Comparison of ENCODE assay signal across 16 cellular contexts in the genomic region with DNA sequence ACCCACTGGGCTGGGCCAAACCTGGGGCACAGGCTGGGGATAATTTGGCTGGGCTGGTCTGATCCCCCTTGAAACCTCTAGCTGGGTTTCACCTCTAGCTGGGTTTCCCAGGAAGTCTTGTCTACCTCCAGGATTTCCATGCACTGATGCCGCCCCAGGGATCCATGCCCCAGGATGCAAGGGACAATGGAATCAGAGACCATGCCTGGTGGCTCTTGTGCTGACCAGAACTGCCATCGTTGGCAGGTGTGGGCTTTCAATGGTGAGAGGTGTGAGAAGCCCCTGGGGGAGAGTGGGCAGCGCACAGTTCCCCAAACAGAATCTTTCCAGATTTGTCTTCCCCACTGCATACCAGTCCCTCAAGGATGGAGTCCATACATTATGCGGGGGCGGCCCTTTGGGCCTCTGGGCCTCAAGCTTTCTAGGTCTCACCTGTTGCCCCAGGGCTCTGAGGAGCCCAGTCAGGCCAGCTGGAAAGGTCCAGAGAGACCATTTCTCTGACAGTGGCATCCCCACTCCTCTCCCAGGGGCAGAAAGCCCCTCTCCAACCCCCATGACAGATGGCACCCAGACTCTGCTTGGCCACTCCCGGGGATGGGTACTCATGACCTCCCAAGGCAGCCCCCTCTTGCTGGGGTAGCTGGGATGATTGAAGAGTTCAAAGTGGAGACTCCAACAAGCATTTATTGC. TPM values are rescaled to one million over a fixed set of nuclear protein-coding genes. Genes with fewer than 3 reads are reported as not detected.
DNase-seq lines count a peak whose midpoint lies in the region; ATAC-seq and TF ChIP-seq lines count a peak whose summit lies in the region.
"Had no signal": no experiment of that assay in that cellular context is flagged by ENCODE, and none has a peak within 500 bp of the region (broad histone marks: within the 10 kb centered on the region; RNA-seq: fewer than 3 reads in every experiment).

No MANE protein-coding gene starts in this region.

- no peak for ATAC-seq in GM21360 (IDR thresholded peaks at IDR 0.05; ENCODE audit: unreplicated experiment)
- no peak for ATAC-seq in upper lobe of left lung (ENCODE audit: low FRiP score in 2 of 2)
- ATAC-seq in HG02981 (IDR thresholded peaks at IDR 0.05; ENCODE audit: unreplicated experiment) = no peak
- ATAC-seq: HCT116 had no signal

- intact Hi-C loops in breast epithelium (cut with DNase I; ENCODE audit: low total_unique reads) = no loop called here
- intact Hi-C loops in mammary epithelial cell (cut with micrococcal nuclease) = no loop called here

- peaks cover 17% of the 10 kb centered on the region for H3K27me3 Mint-ChIP-seq in neural crest cell (ENCODE audit: low read depth)

- H3K4me2 ChIP-seq in mammary epithelial cell (ENCODE audit: insufficient read depth, low read depth, low read length) = no peak overlapping the region
- H3K4me2 ChIP-seq: BLaER1 had no signal

- H3K27ac ChIP-seq in breast epithelium (peak overlapping the region; percentile 92 to 94), mammary epithelial cell (ENCODE audit: insufficient read depth, low read depth, low read length) (no peak overlapping the region), tibial nerve (peak overlapping the region in 3 of 4 donors; percentile 37 to 80 (median 69)), upper lobe of left lung (no peak overlapping the region)
- H3K27ac ChIP-seq: 22Rv1, BLaER1, GM23248, HL-60 had no signal

- H3K79me2 ChIP-seq in mammary epithelial cell (ENCODE audit: insufficient read depth, low read length) = no peaks in the 10 kb centered on the region

- no peak for TF ChIP-seq POLR2A in breast epithelium (IDR thresholded peaks at IDR 0.05)
- TF ChIP-seq POLR2A in tibial nerve (IDR thresholded peaks at IDR 0.05) = no peak
- no peak for TF ChIP-seq POLR2A in upper lobe of left lung (IDR thresholded peaks at IDR 0.05)

- no peaks in the 10 kb centered on the region for H3K27me3 ChIP-seq in breast epithelium
- H3K27me3 ChIP-seq in mammary epithelial cell (ENCODE audit: insufficient read depth, low read length) = no peaks in the 10 kb centered on the region
- H3K27me3 ChIP-seq in tibial nerve = no peaks in the 10 kb centered on the region
- H3K27me3 ChIP-seq in upper lobe of left lung = peaks cover 0 to 9% (median 4%) of the 10 kb centered on the region in 4 donors

- dilution Hi-C loops in mammary epithelial cell (cut with HindIII; ENCODE audit: low sequenced_read_pairs) = no loop called here

- no peak for TF ChIP-seq CTCF in breast epithelium (IDR thresholded peaks at IDR 0.05)
- no peak for TF ChIP-seq CTCF in mammary epithelial cell (conservative IDR thresholded peaks at IDR 0.05 in 1 of 2, IDR thresholded peaks at IDR 0.05 in 1 of 2; ENCODE audit: extremely low read depth in 1 of 2, insufficient read depth in 1 of 2, low read depth in 1 of 2, low read length in 2 of 2)
- no peak for TF ChIP-seq CTCF in neural crest cell (conservative IDR thresholded peaks at IDR 0.05)
- no peak for TF ChIP-seq CTCF in tibial nerve (IDR thresholded peaks at IDR 0.05)
- no peak for TF ChIP-seq CTCF in upper lobe of left lung (IDR thresholded peaks at IDR 0.05)

- H3K4me1 ChIP-seq in breast epithelium (peaks cover 8 to 40% of the 10 kb centered on the region in 2 donors), mammary epithelial cell (ENCODE audit: insufficient read depth, low read length) (peaks cover 16% of the 10 kb centered on the region), tibial nerve (peaks cover 0 to 85% (median 53%) of the 10 kb centered on the region in 4 donors), upper lobe of left lung (peaks cover 8 to 16% (median 11%) of the 10 kb centered on the region in 4 donors)

- H3K4me3 ChIP-seq in breast epithelium (no peak overlapping the region), mammary epithelial cell (replicated peaks in 1 of 3; ENCODE audit: insufficient read depth in 1 of 3, low read depth in 2 of 3, low read length in 3 of 3) (no peak overlapping the region), tibial nerve (no peak overlapping the region), upper lobe of left lung (no peak overlapping the region)
- H3K4me3 ChIP-seq: BLaER1, GM23248 had no signal

- CTCF ChIA-PET in mammary epithelial cell (lab: Charles Lee; ENCODE audit: low non-redundant PET) = no interaction called here

- no peak overlapping the region for H3K9ac ChIP-seq in mammary epithelial cell (ENCODE audit: insufficient read depth, low read length)
- H3K9ac ChIP-seq: BLaER1, GM23248 had no signal

- H3K4me3 Mint-ChIP-seq in neural crest cell = no peak overlapping the region
- H3K4me3 Mint-ChIP-seq: CD8-positive, alpha-beta memory T cell had no signal

- in situ Hi-C loops in mammary epithelial cell (cut with MboI; ENCODE audit: low sequenced_read_pairs in 2 of 2) = no loop called here

- H2AFZ ChIP-seq in mammary epithelial cell (ENCODE audit: low read depth, low read length) = no peak overlapping the region
- H2AFZ ChIP-seq: GM23248 had no signal

- peaks cover 67% of the 10 kb centered on the region for H3K4me1 Mint-ChIP-seq in neural crest cell

- no peaks in the 10 kb centered on the region for H4K20me1 ChIP-seq in mammary epithelial cell (ENCODE audit: insufficient read depth, low read length)

- no TSS peak for BruUV-seq in mammary epithelial cell (replicated peaks; lab: Mats Ljungman, UMichigan)

- H3K9me3 ChIP-seq in breast epithelium (no peaks in the 10 kb centered on the region), mammary epithelial cell (replicated peaks; ENCODE audit: insufficient read depth, low read length) (no peaks in the 10 kb centered on the region), tibial nerve (no peaks in the 10 kb centered on the region), upper lobe of left lung (no peaks in the 10 kb centered on the region)
- H3K9me3 ChIP-seq: BLaER1 had no signal

- H3K36me3 Mint-ChIP-seq in neural crest cell (ENCODE audit: low read depth) = no peaks in the 10 kb centered on the region
- H3K36me3 Mint-ChIP-seq: CD8-positive, alpha-beta memory T cell had no signal

- H3K27ac Mint-ChIP-seq in neural crest cell (ENCODE audit: unreplicated experiment) = peak overlapping the region; percentile 19
- H3K27ac Mint-ChIP-seq: CD8-positive, alpha-beta memory T cell had no signal

- TF ChIP-seq EP300 in tibial nerve (IDR thresholded peaks at IDR 0.05) (no peak), upper lobe of left lung (IDR thresholded peaks at IDR 0.05) (no peak)

- 87% methylated on average over 4 of the region's 6 CpGs for WGBS in mammary epithelial cell (ENCODE audit: low coverage, missing lambda C conversion rate)
- WGBS in tibial nerve, 2 donors = 74 to 75% methylated on average over 6 of the region's 6 CpGs
- WGBS in upper lobe of left lung, 2 donors = 95 to 100% methylated on average over 3 to 5 of the region's 6 CpGs

- H3K36me3 ChIP-seq in breast epithelium = no peaks in the 10 kb centered on the region
- no peaks in the 10 kb centered on the region for H3K36me3 ChIP-seq in mammary epithelial cell (ENCODE audit: insufficient read depth, low read length)
- no peaks in the 10 kb centered on the region for H3K36me3 ChIP-seq in tibial nerve
- no peaks in the 10 kb centered on the region for H3K36me3 ChIP-seq in upper lobe of left lung
- H3K36me3 ChIP-seq: BLaER1 had no signal

- DNase-seq in breast epithelium (ENCODE audit: low spot score in 2 of 2) = no peak
- DNase-seq in mammary epithelial cell = no peak
- DNase-seq in islet precursor cell = peak; percentile 45
- no peak for DNase-seq in neural crest cell (ENCODE audit: low read depth, low spot score)
- DNase-seq in tibial nerve (ENCODE audit: low spot score in 2 of 2) = no peak
- no peak for DNase-seq in upper lobe of left lung
- DNase-seq: AML-193, DMS53, GM23248 had no signal

- H3K9me3 Mint-ChIP-seq in neural crest cell = no peaks in the 10 kb centered on the region
- H3K9me3 Mint-ChIP-seq: CD8-positive, alpha-beta memory T cell had no signal

RNA-seq across cellular contexts. Expression of a gene that starts 35.4 kb away (rescaled TPM):
- total RNA-seq in breast epithelium (10 to 100 TPM in 1 of 3 donors, 1 to 10 TPM in 1, under 1 TPM in 1; 0.32 to 25.3 (median 7.9) TPM), mammary epithelial cell (10 to 100 TPM; 17.6 to 45.2 TPM), neural crest cell (9.7 and 13.4 TPM in 2 replicates), tibial nerve (10 to 100 TPM in 1 of 4 donors, 1 to 10 TPM in 3; 4.8 to 13.8 (median 5.9) TPM), upper lobe of left lung (1 to 10 TPM; 3.1 to 10.0 (median 7.2) TPM)
- 8.2 TPM for polyA plus RNA-seq in mammary epithelial cell
- polyA minus RNA-seq in mammary epithelial cell = 16.6 TPM

Comparison
In these comparisons a context has a peak if more than half of its experiments do, and no peak if none do; other contexts are left out.
1. H3K27ac ChIP-seq: peak in breast epithelium (2 of 2) and tibial nerve (3 of 4); none in mammary epithelial cell (single experiment) and upper lobe of left lung (0 of 4).